In genomic region chr2:203814661-203815540, GRCh38 we compare ENCODE assay signal across 1 cellular context.
A peak's percentile ranks its signal among the peaks of the same experiment; 100 is the strongest.
TF ChIP-seq lines count a peak whose summit lies in the region.

No MANE protein-coding gene starts in this region.

TF ChIP-seq in HepG2, 621 proteins besides CTCF, POLR2A, EP300 and RAD21 (continued from another document and continues in another):
- TF ChIP-seq KAT2B (IDR thresholded peaks at IDR 0.05; ENCODE audit: borderline replicate concordance, low read depth, low read length) = no peak
- TF ChIP-seq, protein P1, sequence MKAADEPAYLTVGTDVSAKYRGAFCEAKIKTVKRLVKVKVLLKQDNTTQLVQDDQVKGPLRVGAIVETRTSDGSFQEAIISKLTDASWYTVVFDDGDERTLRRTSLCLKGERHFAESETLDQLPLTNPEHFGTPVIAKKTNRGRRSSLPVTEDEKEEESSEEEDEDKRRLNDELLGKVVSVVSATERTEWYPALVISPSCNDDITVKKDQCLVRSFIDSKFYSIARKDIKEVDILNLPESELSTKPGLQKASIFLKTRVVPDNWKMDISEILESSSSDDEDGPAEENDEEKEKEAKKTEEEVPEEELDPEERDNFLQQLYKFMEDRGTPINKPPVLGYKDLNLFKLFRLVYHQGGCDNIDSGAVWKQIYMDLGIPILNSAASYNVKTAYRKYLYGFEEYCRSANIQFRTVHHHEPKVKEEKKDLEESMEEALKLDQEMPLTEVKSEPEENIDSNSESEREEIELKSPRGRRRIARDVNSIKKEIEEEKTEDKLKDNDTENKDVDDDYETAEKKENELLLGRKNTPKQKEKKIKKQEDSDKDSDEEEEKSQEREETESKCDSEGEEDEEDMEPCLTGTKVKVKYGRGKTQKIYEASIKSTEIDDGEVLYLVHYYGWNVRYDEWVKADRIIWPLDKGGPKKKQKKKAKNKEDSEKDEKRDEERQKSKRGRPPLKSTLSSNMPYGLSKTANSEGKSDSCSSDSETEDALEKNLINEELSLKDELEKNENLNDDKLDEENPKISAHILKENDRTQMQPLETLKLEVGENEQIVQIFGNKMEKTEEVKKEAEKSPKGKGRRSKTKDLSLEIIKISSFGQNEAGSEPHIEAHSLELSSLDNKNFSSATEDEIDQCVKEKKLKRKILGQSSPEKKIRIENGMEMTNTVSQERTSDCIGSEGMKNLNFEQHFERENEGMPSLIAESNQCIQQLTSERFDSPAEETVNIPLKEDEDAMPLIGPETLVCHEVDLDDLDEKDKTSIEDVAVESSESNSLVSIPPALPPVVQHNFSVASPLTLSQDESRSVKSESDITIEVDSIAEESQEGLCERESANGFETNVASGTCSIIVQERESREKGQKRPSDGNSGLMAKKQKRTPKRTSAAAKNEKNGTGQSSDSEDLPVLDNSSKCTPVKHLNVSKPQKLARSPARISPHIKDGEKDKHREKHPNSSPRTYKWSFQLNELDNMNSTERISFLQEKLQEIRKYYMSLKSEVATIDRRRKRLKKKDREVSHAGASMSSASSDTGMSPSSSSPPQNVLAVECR (CRISPR knock-in tag; IDR thresholded peaks at IDR 0.05; ENCODE audit: borderline replicate concordance) = 0 out of 2 replicates have a peak, but pooled peaks have one; percentile 35
- no peak for TF ChIP-seq ZNF557 (CRISPR knock-in tag; IDR thresholded peaks at IDR 0.05)
- no peak for TF ChIP-seq ZNF768 (CRISPR knock-in tag; IDR thresholded peaks at IDR 0.05)
- no peak for TF ChIP-seq EEA1 (CRISPR knock-in tag; IDR thresholded peaks at IDR 0.05; ENCODE audit: borderline replicate concordance)
- TF ChIP-seq SP140L (CRISPR knock-in tag; IDR thresholded peaks at IDR 0.05; ENCODE audit: borderline replicate concordance) = 0 out of 2 replicates have a peak, but pooled peaks have one; percentile 32
- no peak for TF ChIP-seq HNRNPH1 (optimal IDR thresholded peaks at IDR 0.05; ENCODE audit: low read depth, low read length)
- no peak for TF ChIP-seq MTA3 (CRISPR knock-in tag; IDR thresholded peaks at IDR 0.05)
- TF ChIP-seq PRMT3 (CRISPR knock-in tag; IDR thresholded peaks at IDR 0.05; ENCODE audit: borderline replicate concordance, low read depth) = no peak
- no peak; the same call in 1 of the 2 replicates for TF ChIP-seq RCOR2 (CRISPR knock-in tag; IDR thresholded peaks at IDR 0.05)
- TF ChIP-seq RFX5 (IDR thresholded peaks at IDR 0.05; ENCODE audit: low read depth, low read length) = no peak
- peak; percentile 87; the same call in 1 of the 2 replicates for TF ChIP-seq EHMT2 (IDR thresholded peaks at IDR 0.05; ENCODE audit: borderline replicate concordance, low read depth, low read length)
- no peak for TF ChIP-seq SALL2 (CRISPR knock-in tag; IDR thresholded peaks at IDR 0.05)
- peak; percentile 44; the same call in 1 of the 2 replicates for TF ChIP-seq KAT8 (CRISPR knock-in tag; IDR thresholded peaks at IDR 0.05)
- no peak for TF ChIP-seq ZBTB3 (CRISPR knock-in tag; IDR thresholded peaks at IDR 0.05; ENCODE audit: borderline replicate concordance, low read depth)
- peak; percentile 29; the same call in 1 of the 2 replicates for TF ChIP-seq BCL6 (CRISPR knock-in tag; IDR thresholded peaks at IDR 0.05)
- no peak for TF ChIP-seq FOSL2 (CRISPR knock-in tag; IDR thresholded peaks at IDR 0.05)
- TF ChIP-seq ZNF580 (CRISPR knock-in tag; IDR thresholded peaks at IDR 0.05; ENCODE audit: borderline replicate concordance, low read depth) = no peak
- no peak for TF ChIP-seq ZNF589 (CRISPR knock-in tag; conservative IDR thresholded peaks at IDR 0.05)
- peak; percentile 65; the same call in 1 of the 2 replicates for TF ChIP-seq ZNF292 (CRISPR knock-in tag; IDR thresholded peaks at IDR 0.05; ENCODE audit: borderline replicate concordance, low read depth)
- TF ChIP-seq PTBP1 (IDR thresholded peaks at IDR 0.05; ENCODE audit: low read depth, low read length, poor library complexity, severe bottlenecking) = no peak
- TF ChIP-seq ZNF558 (CRISPR knock-in tag; IDR thresholded peaks at IDR 0.05; ENCODE audit: borderline replicate concordance) = no peak
- no peak for TF ChIP-seq HOXA7 (CRISPR knock-in tag; IDR thresholded peaks at IDR 0.05)
- TF ChIP-seq MEF2D (CRISPR knock-in tag; IDR thresholded peaks at IDR 0.05) = 0 out of 2 replicates have a peak, but pooled peaks have one; percentile 6
- no peak for TF ChIP-seq PHF5A (CRISPR knock-in tag; IDR thresholded peaks at IDR 0.05; ENCODE audit: low read depth, unreplicated experiment)
- TF ChIP-seq PITX1 (CRISPR knock-in tag; IDR thresholded peaks at IDR 0.05) = 0 out of 2 replicates have a peak, but pooled peaks have one; percentile 28
- TF ChIP-seq ZNF552 (CRISPR knock-in tag; IDR thresholded peaks at IDR 0.05; ENCODE audit: borderline replicate concordance) = no peak
- no peak for TF ChIP-seq SALL1 (CRISPR knock-in tag; IDR thresholded peaks at IDR 0.05)
- peak; percentile 67; the same call in 1 of the 2 replicates for TF ChIP-seq ZNF343 (CRISPR knock-in tag; IDR thresholded peaks at IDR 0.05)
- no peak for TF ChIP-seq E2F1 (CRISPR knock-in tag; IDR thresholded peaks at IDR 0.05)
- TF ChIP-seq ZBTB7A (CRISPR knock-in tag; IDR thresholded peaks at IDR 0.05) = no peak
- peak; percentile 83 for TF ChIP-seq HNF4A (CRISPR knock-in tag; IDR thresholded peaks at IDR 0.05)
- no peak for TF ChIP-seq FLYWCH1 (CRISPR knock-in tag; IDR thresholded peaks at IDR 0.05)
- TF ChIP-seq RAD51 (IDR thresholded peaks at IDR 0.05; ENCODE audit: borderline replicate concordance) = no peak
- TF ChIP-seq, protein P2, sequence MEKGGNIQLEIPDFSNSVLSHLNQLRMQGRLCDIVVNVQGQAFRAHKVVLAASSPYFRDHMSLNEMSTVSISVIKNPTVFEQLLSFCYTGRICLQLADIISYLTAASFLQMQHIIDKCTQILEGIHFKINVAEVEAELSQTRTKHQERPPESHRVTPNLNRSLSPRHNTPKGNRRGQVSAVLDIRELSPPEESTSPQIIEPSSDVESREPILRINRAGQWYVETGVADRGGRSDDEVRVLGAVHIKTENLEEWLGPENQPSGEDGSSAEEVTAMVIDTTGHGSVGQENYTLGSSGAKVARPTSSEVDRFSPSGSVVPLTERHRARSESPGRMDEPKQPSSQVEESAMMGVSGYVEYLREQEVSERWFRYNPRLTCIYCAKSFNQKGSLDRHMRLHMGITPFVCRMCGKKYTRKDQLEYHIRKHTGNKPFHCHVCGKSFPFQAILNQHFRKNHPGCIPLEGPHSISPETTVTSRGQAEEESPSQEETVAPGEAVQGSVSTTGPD (CRISPR knock-in tag; IDR thresholded peaks at IDR 0.05) = peak; percentile 79; the same call in 1 of the 2 replicates
- no peak for TF ChIP-seq ZZZ3 (CRISPR knock-in tag; IDR thresholded peaks at IDR 0.05; ENCODE audit: borderline replicate concordance)
- TF ChIP-seq, protein P3, sequence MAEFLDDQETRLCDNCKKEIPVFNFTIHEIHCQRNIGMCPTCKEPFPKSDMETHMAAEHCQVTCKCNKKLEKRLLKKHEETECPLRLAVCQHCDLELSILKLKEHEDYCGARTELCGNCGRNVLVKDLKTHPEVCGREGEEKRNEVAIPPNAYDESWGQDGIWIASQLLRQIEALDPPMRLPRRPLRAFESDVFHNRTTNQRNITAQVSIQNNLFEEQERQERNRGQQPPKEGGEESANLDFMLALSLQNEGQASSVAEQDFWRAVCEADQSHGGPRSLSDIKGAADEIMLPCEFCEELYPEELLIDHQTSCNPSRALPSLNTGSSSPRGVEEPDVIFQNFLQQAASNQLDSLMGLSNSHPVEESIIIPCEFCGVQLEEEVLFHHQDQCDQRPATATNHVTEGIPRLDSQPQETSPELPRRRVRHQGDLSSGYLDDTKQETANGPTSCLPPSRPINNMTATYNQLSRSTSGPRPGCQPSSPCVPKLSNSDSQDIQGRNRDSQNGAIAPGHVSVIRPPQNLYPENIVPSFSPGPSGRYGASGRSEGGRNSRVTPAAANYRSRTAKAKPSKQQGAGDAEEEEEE (CRISPR knock-in tag; IDR thresholded peaks at IDR 0.05; ENCODE audit: borderline replicate concordance) = no peak
- TF ChIP-seq THYN1 (CRISPR knock-in tag; IDR thresholded peaks at IDR 0.05; ENCODE audit: borderline replicate concordance, low read depth) = no peak
- peak; percentile 56 for TF ChIP-seq SAP130 (CRISPR knock-in tag; IDR thresholded peaks at IDR 0.05; ENCODE audit: low read depth)
- no peak for TF ChIP-seq GLI4 (CRISPR knock-in tag; IDR thresholded peaks at IDR 0.05; ENCODE audit: borderline replicate concordance)
- TF ChIP-seq ZNF33B (CRISPR knock-in tag; IDR thresholded peaks at IDR 0.05) = no peak
- TF ChIP-seq, protein P4, sequence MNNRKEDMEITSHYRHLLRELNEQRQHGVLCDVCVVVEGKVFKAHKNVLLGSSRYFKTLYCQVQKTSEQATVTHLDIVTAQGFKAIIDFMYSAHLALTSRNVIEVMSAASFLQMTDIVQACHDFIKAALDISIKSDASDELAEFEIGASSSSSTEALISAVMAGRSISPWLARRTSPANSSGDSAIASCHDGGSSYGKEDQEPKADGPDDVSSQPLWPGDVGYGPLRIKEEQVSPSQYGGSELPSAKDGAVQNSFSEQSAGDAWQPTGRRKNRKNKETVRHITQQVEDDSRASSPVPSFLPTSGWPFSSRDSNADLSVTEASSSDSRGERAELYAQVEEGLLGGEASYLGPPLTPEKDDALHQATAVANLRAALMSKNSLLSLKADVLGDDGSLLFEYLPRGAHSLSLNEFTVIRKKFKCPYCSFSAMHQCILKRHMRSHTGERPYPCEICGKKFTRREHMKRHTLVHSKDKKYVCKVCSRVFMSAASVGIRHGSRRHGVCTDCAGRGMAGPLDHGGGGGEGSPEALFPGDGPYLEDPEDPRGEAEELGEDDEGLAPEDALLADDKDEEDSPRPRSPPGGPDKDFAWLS (CRISPR knock-in tag; IDR thresholded peaks at IDR 0.05; ENCODE audit: borderline replicate concordance) = no peak
- no peak for TF ChIP-seq SNRNP70 (IDR thresholded peaks at IDR 0.05; ENCODE audit: low read depth, low read length)
- TF ChIP-seq JDP2 (CRISPR knock-in tag; IDR thresholded peaks at IDR 0.05; ENCODE audit: borderline replicate concordance) = no peak
- no peak for TF ChIP-seq TCF12 (IDR thresholded peaks at IDR 0.05)
- no peak for TF ChIP-seq TCF12 (CRISPR knock-in tag; IDR thresholded peaks at IDR 0.05)
- no peak for TF ChIP-seq FOXA1 (IDR thresholded peaks at IDR 0.05)
- peak; percentile 67; the same call in 1 of the 2 replicates for TF ChIP-seq FOXA1 (CRISPR knock-in tag; IDR thresholded peaks at IDR 0.05)
- TF ChIP-seq, protein P5, sequence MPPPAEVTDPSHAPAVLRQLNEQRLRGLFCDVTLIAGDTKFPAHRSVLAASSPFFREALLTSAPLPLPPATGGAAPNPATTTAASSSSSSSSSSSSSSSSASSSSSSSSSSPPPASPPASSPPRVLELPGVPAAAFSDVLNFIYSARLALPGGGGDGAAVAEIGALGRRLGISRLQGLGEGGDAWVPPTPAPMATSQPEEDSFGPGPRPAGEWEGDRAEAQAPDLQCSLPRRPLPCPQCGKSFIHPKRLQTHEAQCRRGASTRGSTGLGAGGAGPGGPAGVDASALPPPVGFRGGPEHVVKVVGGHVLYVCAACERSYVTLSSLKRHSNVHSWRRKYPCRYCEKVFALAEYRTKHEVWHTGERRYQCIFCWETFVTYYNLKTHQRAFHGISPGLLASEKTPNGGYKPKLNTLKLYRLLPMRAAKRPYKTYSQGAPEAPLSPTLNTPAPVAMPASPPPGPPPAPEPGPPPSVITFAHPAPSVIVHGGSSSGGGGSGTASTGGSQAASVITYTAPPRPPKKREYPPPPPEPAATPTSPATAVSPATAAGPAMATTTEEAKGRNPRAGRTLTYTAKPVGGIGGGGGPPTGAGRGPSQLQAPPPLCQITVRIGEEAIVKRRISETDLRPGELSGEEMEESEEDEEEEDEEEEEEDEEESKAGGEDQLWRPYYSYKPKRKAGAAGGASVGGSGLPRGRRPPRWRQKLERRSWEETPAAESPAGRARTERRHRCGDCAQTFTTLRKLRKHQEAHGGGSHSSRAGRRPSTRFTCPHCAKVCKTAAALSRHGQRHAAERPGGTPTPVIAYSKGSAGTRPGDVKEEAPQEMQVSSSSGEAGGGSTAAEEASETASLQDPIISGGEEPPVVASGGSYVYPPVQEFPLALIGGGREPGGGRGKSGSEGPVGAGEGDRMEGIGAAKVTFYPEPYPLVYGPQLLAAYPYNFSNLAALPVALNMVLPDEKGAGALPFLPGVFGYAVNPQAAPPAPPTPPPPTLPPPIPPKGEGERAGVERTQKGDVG (CRISPR knock-in tag; IDR thresholded peaks at IDR 0.05; ENCODE audit: borderline replicate concordance) = no peak
- TF ChIP-seq SMARCC2 (IDR thresholded peaks at IDR 0.05) = no peak
- no peak for TF ChIP-seq RARA (CRISPR knock-in tag; IDR thresholded peaks at IDR 0.05)
- TF ChIP-seq, protein P6, sequence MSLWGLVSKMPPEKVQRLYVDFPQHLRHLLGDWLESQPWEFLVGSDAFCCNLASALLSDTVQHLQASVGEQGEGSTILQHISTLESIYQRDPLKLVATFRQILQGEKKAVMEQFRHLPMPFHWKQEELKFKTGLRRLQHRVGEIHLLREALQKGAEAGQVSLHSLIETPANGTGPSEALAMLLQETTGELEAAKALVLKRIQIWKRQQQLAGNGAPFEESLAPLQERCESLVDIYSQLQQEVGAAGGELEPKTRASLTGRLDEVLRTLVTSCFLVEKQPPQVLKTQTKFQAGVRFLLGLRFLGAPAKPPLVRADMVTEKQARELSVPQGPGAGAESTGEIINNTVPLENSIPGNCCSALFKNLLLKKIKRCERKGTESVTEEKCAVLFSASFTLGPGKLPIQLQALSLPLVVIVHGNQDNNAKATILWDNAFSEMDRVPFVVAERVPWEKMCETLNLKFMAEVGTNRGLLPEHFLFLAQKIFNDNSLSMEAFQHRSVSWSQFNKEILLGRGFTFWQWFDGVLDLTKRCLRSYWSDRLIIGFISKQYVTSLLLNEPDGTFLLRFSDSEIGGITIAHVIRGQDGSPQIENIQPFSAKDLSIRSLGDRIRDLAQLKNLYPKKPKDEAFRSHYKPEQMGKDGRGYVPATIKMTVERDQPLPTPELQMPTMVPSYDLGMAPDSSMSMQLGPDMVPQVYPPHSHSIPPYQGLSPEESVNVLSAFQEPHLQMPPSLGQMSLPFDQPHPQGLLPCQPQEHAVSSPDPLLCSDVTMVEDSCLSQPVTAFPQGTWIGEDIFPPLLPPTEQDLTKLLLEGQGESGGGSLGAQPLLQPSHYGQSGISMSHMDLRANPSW (CRISPR knock-in tag; IDR thresholded peaks at IDR 0.05; ENCODE audit: borderline replicate concordance) = peak; percentile 31; the same call in 1 of the 2 replicates
- no peak; the same call in 1 of the 2 replicates for TF ChIP-seq ZNF329 (CRISPR knock-in tag; IDR thresholded peaks at IDR 0.05; ENCODE audit: low read depth)
- no peak for TF ChIP-seq FOXK2 (IDR thresholded peaks at IDR 0.05)
